In the genomic region with DNA sequence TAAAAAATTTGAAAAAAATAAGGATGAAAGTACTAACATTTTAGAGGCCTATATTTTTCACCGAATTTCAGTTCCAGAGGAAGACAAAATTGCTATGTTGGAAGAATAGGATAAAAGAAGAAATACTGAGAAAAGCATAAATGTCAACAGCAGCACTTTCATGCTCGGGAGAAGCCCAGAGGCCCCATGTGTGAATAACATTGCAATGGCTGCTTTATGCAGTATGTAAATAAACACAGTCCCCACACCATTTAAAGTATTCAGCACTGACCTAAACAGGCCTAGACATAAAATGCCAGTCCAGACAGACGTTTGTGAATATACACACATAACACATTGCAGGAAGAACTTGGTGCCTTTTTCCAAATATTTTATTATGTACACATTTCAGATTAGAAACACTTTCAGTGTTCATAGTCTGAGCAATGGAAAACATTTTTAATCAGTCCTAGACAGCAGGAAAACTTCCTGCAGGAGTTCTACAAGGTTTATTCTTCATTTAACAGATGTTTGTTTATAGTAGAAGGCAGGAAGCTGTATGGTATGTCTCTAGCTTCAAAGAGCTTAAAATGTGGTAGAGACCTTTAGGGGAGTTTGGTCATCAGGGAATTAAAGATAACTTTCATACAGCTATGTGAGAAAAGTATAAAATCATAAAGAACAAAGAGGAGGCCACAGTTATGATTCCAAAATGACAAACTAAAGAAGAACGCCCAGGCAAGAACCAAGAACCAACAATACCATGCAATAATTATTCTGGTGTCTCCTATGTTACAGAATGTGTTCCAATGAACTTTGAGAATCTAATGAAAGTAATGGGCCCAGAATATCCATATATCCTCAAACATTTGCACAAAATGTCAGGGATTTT, we compare ENCODE assay signal across 13 cellular contexts. TPM values are rescaled to one million over a fixed set of nuclear protein-coding genes. Genes with fewer than 3 reads are reported as not detected.
A peak's percentile ranks its signal among the peaks of the same experiment; 100 is the strongest.
DNase-seq lines count a peak whose midpoint lies in the region; ATAC-seq and TF ChIP-seq lines count a peak whose summit lies in the region.
"Had no signal": no experiment of that assay in that cellular context is flagged by ENCODE, and none has a peak within 500 bp of the region (broad histone marks: within the 10 kb centered on the region; RNA-seq: fewer than 3 reads in every experiment).

No MANE protein-coding gene starts in this region.

- POLR2A ChIA-PET in PC-3 (lab: Charles Lee; ENCODE audit: unreplicated experiment) = interaction anchor here (0.6 to 1.7 kb wide), 5 partner anchors 10 to 215 kb away, joined by 3 to 9 read pairs (median 4); no protein-coding TSS in a partner anchor

- TSS peak; percentile 62 for BruUV-seq in PC-3 (replicated peaks; lab: Mats Ljungman, UMichigan)

- H3K36me3 Mint-ChIP-seq in osteocyte (ENCODE audit: unreplicated experiment) = peaks cover 17% of the 10 kb centered on the region
- H3K36me3 Mint-ChIP-seq: CD4-positive, alpha-beta memory T cell; stimulated activated effector memory CD8-positive, alpha-beta T cell treated with anti-CD3 and anti-CD28 coated beads, Interleukin-12 subunit alpha, Interleukin-12 subunit beta, amount 100 ng/mL, for 72 hours had no signal

- H3K27ac ChIP-seq in PC-3 (ENCODE audit: low read length) = peak overlapping the region; percentile 66

- H3K79me2 ChIP-seq in PC-3 (ENCODE audit: low read length) = no peaks in the 10 kb centered on the region

- peaks cover 4% of the 10 kb centered on the region for H3F3A ChIP-seq in PC-3 (ENCODE audit: low read length, unreplicated experiment)

- no peaks in the 10 kb centered on the region for H3K9me3 ChIP-seq in PC-3 (ENCODE audit: low read length)

- H3K36me3 ChIP-seq in PC-3 (ENCODE audit: low read depth, low read length) = no peaks in the 10 kb centered on the region

- no peaks in the 10 kb centered on the region for H3K27me3 Mint-ChIP-seq in osteocyte (ENCODE audit: unreplicated experiment)
- H3K27me3 Mint-ChIP-seq: CD4-positive, alpha-beta memory T cell had no signal

- CTCF ChIA-PET in PC-3 (lab: Charles Lee) = interaction anchor here (0.6 to 0.7 kb wide), 2 partner anchors 29 to 1303 kb away, joined by 3 to 6 read pairs; a partner anchor contains a TSS

- no peaks in the 10 kb centered on the region for H4K20me1 ChIP-seq in PC-3 (ENCODE audit: low read length)

- H3K4me1 Mint-ChIP-seq in osteocyte (ENCODE audit: unreplicated experiment) = peaks cover 56% of the 10 kb centered on the region

- H3K9me3 Mint-ChIP-seq in osteocyte (ENCODE audit: unreplicated experiment) = peaks cover 14% of the 10 kb centered on the region
- H3K9me3 Mint-ChIP-seq: stimulated activated effector memory CD8-positive, alpha-beta T cell treated with anti-CD3 and anti-CD28 coated beads, Interleukin-12 subunit alpha, Interleukin-12 subunit beta, amount 100 ng/mL, for 72 hours had no signal

- H3K4me1 ChIP-seq in PC-3 (ENCODE audit: insufficient read depth, low read length) = peaks cover 28% of the 10 kb centered on the region

- intact Hi-C loops in PC-3 (cut with micrococcal nuclease) = loop anchor here (1.0 to 2.0 kb wide), 2 partner anchors 16 to 27 kb away; no protein-coding TSS in a partner anchor

- H3K4me2 ChIP-seq in PC-3 (ENCODE audit: low read length) = peak overlapping the region; percentile 43

- peak; percentile 55 for DNase-seq in DMS53 treated with DMSO at 0.1 percent for 48 hours (lab: John Stamatoyannopoulos, UW; ENCODE audit: unreplicated experiment)
- DNase-seq in PC-3 = peak; percentile 17
- peak; percentile 47 for DNase-seq in epithelial cell of esophagus (ENCODE audit: low read depth)
- DNase-seq in osteocyte (ENCODE audit: extremely low spot score, unreplicated experiment) = no peak
- DNase-seq in activated T-cell treated with anti-CD3 and anti-CD28 coated beads, Interleukin-2, amount 50 U/mL, for 1 hour = no peak
- no peak for DNase-seq in DMS 273 treated with DMSO at 0.1 percent for 48 hours (lab: John Stamatoyannopoulos, UW)
- DNase-seq in NCI-H187 (lab: John Stamatoyannopoulos, UW) = no peak
- DNase-seq: activated CD4-positive, alpha-beta T cell treated with anti-CD3 and anti-CD28 coated beads, Interleukin-2, amount 50 U/mL, for 4 hours; CD4-positive, alpha-beta memory T cell; NCI-H2029 had no signal

- ATAC-seq in PC-3 (peak; percentile 50), HG03571 (IDR thresholded peaks at IDR 0.05; ENCODE audit: unreplicated experiment) (no peak)
- ATAC-seq: stimulated activated effector memory CD8-positive, alpha-beta T cell treated with anti-CD3 and anti-CD28 coated beads, Interleukin-12 subunit alpha, Interleukin-12 subunit beta, amount 100 ng/mL, for 72 hours had no signal

- no peak overlapping the region for H3K4me3 Mint-ChIP-seq in osteocyte (ENCODE audit: unreplicated experiment)
- H3K4me3 Mint-ChIP-seq: CD4-positive, alpha-beta memory T cell; stimulated activated effector memory CD8-positive, alpha-beta T cell treated with anti-CD3 and anti-CD28 coated beads, Interleukin-12 subunit alpha, Interleukin-12 subunit beta, amount 100 ng/mL, for 72 hours had no signal

- H3K4me3 ChIP-seq in PC-3 (ENCODE audit: low read length) (no peak overlapping the region), epithelial cell of esophagus (ENCODE audit: low read length) (no peak overlapping the region)
- H3K4me3 ChIP-seq: lung had no signal

- peak overlapping the region; percentile 80 for H3K27ac Mint-ChIP-seq in osteocyte (ENCODE audit: unreplicated experiment)
- H3K27ac Mint-ChIP-seq: stimulated activated effector memory CD8-positive, alpha-beta T cell treated with anti-CD3 and anti-CD28 coated beads, Interleukin-12 subunit alpha, Interleukin-12 subunit beta, amount 100 ng/mL, for 72 hours had no signal

- H2AFZ ChIP-seq in PC-3 (ENCODE audit: low read length) = no peak overlapping the region

- H3K9me2 ChIP-seq in PC-3 (replicated peaks; ENCODE audit: low read length) = no peaks in the 10 kb centered on the region

- H3K9ac ChIP-seq in PC-3 (ENCODE audit: low read length) = peak overlapping the region; percentile 17; the same call in 1 of the 2 replicates

- no peak for TF ChIP-seq CTCF in PC-3 (conservative IDR thresholded peaks at IDR 0.05; ENCODE audit: low read depth, low read length)
- TF ChIP-seq CTCF in epithelial cell of esophagus (IDR thresholded peaks at IDR 0.05; ENCODE audit: insufficient read depth, low read depth, low read length, missing control alignments) = no peak
- no peak for TF ChIP-seq CTCF in osteocyte (IDR thresholded peaks at IDR 0.05)

- no peaks in the 10 kb centered on the region for H3K27me3 ChIP-seq in PC-3 (ENCODE audit: low read length)

RNA-seq across cellular contexts. Expression of a gene that starts 30.5 kb away (rescaled TPM):
- total RNA-seq in PC-3 (2014; rRNA removed) = 214 and 232 TPM in 2 replicates
- 754 and 795 TPM in 2 replicates for total RNA-seq in osteocyte

Comparison
In these comparisons a context has a peak if more than half of its experiments do, and no peak if none do; other contexts are left out.
1. DNase-seq: peak in DMS53 treated with DMSO at 0.1 percent for 48 hours (single experiment), PC-3 (single experiment) and epithelial cell of esophagus (single experiment); none in osteocyte (single experiment), activated T-cell treated with anti-CD3 and anti-CD28 coated beads, Interleukin-2, amount 50 U/mL, for 1 hour (single experiment), DMS 273 treated with DMSO at 0.1 percent for 48 hours (single experiment) and NCI-H187 (0 of 2).